In the genomic region with DNA sequence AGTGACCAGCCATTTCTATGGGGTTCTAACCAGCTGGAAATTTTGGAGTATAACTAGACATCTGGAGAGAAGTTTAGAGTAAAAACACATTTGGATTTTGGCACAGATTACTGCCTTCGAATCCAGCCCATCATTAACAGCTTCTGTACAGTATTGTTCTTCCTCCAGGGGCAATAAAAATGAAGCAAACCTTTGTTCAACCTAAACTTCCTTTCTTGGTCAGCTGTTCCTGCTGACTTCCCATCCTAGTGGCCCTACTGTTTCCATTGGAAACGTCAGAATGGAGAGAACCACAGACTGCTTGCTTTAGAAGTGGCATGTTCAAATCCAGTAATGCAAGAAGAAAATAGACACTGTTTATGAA, we compare ENCODE assay signal across 1 cellular context.
TF ChIP-seq lines count a peak whose summit lies in the region.

No MANE protein-coding gene starts in this region.

TF ChIP-seq in K562, 482 proteins besides CTCF, POLR2A, EP300 and RAD21 (continued from another document):
- TF ChIP-seq, protein P1, sequence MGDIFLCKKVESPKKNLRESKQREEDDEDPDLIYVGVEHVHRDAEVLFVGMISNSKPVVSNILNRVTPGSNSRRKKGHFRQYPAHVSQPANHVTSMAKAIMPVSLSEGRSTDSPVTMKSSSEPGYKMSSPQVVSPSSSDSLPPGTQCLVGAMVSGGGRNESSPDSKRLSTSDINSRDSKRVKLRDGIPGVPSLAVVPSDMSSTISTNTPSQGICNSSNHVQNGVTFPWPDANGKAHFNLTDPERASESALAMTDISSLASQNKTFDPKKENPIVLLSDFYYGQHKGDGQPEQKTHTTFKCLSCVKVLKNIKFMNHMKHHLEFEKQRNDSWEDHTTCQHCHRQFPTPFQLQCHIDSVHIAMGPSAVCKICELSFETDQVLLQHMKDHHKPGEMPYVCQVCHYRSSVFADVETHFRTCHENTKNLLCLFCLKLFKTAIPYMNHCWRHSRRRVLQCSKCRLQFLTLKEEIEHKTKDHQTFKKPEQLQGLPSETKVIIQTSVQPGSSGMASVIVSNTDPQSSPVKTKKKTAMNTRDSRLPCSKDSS (IDR thresholded peaks at IDR 0.05; ENCODE audit: low read depth, partially characterized antibody) = no peak
- TF ChIP-seq, protein P2, sequence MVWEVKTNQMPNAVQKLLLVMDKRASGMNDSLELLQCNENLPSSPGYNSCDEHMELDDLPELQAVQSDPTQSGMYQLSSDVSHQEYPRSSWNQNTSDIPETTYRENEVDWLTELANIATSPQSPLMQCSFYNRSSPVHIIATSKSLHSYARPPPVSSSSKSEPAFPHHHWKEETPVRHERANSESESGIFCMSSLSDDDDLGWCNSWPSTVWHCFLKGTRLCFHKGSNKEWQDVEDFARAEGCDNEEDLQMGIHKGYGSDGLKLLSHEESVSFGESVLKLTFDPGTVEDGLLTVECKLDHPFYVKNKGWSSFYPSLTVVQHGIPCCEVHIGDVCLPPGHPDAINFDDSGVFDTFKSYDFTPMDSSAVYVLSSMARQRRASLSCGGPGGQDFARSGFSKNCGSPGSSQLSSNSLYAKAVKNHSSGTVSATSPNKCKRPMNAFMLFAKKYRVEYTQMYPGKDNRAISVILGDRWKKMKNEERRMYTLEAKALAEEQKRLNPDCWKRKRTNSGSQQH (CRISPR knock-in tag; IDR thresholded peaks at IDR 0.05) = no peak
- TF ChIP-seq NFRKB (IDR thresholded peaks at IDR 0.05; ENCODE audit: low read depth) = no peak
- no peak for TF ChIP-seq NCOA1 (IDR thresholded peaks at IDR 0.05; ENCODE audit: low read depth)
- no peak for TF ChIP-seq RBM39 (optimal IDR thresholded peaks at IDR 0.05; ENCODE audit: low read depth, low read length)
- no peak for TF ChIP-seq MIER1 (IDR thresholded peaks at IDR 0.05; ENCODE audit: low read depth)
- no peak for TF ChIP-seq GATAD2B (IDR thresholded peaks at IDR 0.05; ENCODE audit: borderline replicate concordance)
- TF ChIP-seq, protein P3, sequence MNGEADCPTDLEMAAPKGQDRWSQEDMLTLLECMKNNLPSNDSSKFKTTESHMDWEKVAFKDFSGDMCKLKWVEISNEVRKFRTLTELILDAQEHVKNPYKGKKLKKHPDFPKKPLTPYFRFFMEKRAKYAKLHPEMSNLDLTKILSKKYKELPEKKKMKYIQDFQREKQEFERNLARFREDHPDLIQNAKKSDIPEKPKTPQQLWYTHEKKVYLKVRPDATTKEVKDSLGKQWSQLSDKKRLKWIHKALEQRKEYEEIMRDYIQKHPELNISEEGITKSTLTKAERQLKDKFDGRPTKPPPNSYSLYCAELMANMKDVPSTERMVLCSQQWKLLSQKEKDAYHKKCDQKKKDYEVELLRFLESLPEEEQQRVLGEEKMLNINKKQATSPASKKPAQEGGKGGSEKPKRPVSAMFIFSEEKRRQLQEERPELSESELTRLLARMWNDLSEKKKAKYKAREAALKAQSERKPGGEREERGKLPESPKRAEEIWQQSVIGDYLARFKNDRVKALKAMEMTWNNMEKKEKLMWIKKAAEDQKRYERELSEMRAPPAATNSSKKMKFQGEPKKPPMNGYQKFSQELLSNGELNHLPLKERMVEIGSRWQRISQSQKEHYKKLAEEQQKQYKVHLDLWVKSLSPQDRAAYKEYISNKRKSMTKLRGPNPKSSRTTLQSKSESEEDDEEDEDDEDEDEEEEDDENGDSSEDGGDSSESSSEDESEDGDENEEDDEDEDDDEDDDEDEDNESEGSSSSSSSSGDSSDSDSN (IDR thresholded peaks at IDR 0.05; ENCODE audit: borderline replicate concordance in 1 of 2, low read depth in 2 of 2, low read length in 2 of 2) = no peak
